21 cellular contexts compared by ENCODE assay signal in the genomic region with DNA sequence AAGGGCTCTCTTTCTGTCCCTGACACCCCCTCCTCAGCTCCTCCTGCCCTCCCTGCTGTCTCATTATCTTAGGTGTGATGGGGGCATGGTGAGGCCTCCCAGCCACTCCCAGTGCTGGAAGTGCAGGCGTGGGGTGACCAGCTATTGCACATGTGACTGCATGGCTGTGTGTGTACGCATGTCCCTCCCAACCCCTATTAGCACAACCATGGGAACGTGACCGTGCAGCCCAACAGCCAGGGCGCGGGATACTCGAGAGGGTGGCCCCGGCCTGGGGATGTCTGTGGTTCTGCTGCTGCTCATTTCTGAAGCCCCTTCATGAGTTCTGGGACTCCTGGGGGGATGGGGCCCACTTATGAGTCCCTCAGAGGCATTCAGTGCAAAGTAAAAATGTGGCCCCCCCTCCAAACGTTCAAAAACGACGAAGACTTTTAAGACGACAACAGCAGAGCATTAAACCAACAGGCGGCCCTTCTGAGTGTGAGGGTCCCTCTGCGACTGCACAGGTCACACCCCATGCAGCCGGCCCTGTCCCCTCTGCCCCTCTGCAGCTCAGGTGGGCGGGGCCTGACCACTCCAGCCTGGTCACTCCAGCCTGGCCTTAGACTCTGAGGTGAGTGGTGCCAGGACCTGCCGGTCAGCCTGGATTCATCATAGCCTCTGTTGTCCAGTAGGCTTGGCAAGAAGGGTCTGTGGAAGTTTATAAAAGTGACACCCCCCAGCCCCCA. TPM values are rescaled to one million over a fixed set of nuclear protein-coding genes. Genes with fewer than 3 reads are reported as not detected.
DNase-seq lines count a peak whose midpoint lies in the region; ATAC-seq and TF ChIP-seq lines count a peak whose summit lies in the region.
"Had no signal": no experiment of that assay in that cellular context is flagged by ENCODE, and none has a peak within 500 bp of the region (broad histone marks: within the 10 kb centered on the region; RNA-seq: fewer than 3 reads in every experiment).

No MANE protein-coding gene starts in this region.

- H3K23ac ChIP-seq in mesendoderm (ENCODE audit: low read length) = no peak overlapping the region

- CTCF ChIA-PET in HEK293 (lab: Yijun Ruan, JAX) = no interaction called here

- H3K4ac ChIP-seq in mesendoderm (ENCODE audit: low read depth, low read length) = no peak overlapping the region

- H3K9ac ChIP-seq in skeletal muscle tissue (ENCODE audit: low read depth in 1 of 3, low read length in 3 of 3) (peak overlapping the region; percentile 79 to 89 (median 84)), mesendoderm (ENCODE audit: low read length) (no peak overlapping the region)

- H3K4me3 ChIP-seq in HEK293 (ENCODE audit: low read depth, low read length) (no peak overlapping the region), coronary artery (no peak overlapping the region), right lobe of liver (no peak overlapping the region), skeletal muscle tissue (ENCODE audit: low read length in 3 of 3) (no peak overlapping the region), mesendoderm (ENCODE audit: low read length) (no peak overlapping the region)
- H3K4me3 ChIP-seq: body of pancreas, left lung had no signal

- POLR2A ChIA-PET in HEK293 (lab: Yijun Ruan, JAX) = no interaction called here

- no peak overlapping the region for H3K18ac ChIP-seq in mesendoderm (ENCODE audit: low read length)

- TF ChIP-seq POLR2A in right lobe of liver (IDR thresholded peaks at IDR 0.05) = no peak

- H3K56ac ChIP-seq in mesendoderm (ENCODE audit: low read length) = no peak overlapping the region

- H3K27me3 ChIP-seq in right lobe of liver (no peaks in the 10 kb centered on the region), skeletal muscle tissue (ENCODE audit: control insufficient read depth in 3 of 3, insufficient read depth in 3 of 3, low read length in 3 of 3) (no peaks in the 10 kb centered on the region), mesendoderm (ENCODE audit: insufficient read depth, low read length, poor library complexity) (no peaks in the 10 kb centered on the region)
- H3K27me3 ChIP-seq: body of pancreas, left lung had no signal

- no peak for DNase-seq in coronary artery (ENCODE audit: low spot score)
- DNase-seq in right lobe of liver = peak; percentile 70 to 80 (median 79)
- DNase-seq in islet precursor cell = no peak
- DNase-seq in mesendoderm = no peak
- DNase-seq in DMS 273 (lab: John Stamatoyannopoulos, UW; ENCODE audit: unreplicated experiment) = no peak
- DNase-seq: activated CD4-positive, alpha-beta T cell treated with anti-CD3 and anti-CD28 coated beads, Interleukin-2, amount 50 U/mL, for 4 hours; activated CD8-positive, alpha-beta memory T cell treated with anti-CD3 and anti-CD28 coated beads, Interleukin-2, amount 50 U/mL, for 4 hours; H7; KBM-7; NCI-H1436 treated with DMSO at 0.1 percent for 48 hours; NCI-H2171; NCI-H69; stimulated activated CD4-positive, alpha-beta T cell treated with anti-CD3 and anti-CD28 coated beads, Interleukin-2, amount 100 ng/mL, for 48 hours; stimulated activated naive CD4-positive, alpha-beta T cell had no signal

- H2BK5ac ChIP-seq in mesendoderm (ENCODE audit: low read length) = no peak overlapping the region

- no peaks in the 10 kb centered on the region for H3K79me1 ChIP-seq in mesendoderm (ENCODE audit: low read length)

- ATAC-seq in right lobe of liver = peak in 3 of 4 donors; percentile 11 to 37 (median 31)
- ATAC-seq in GM18870 (IDR thresholded peaks at IDR 0.05; ENCODE audit: unreplicated experiment) = no peak
- ATAC-seq: body of pancreas, left lung, WTC11 had no signal

- H3K36me3 ChIP-seq in HEK293 (ENCODE audit: control insufficient read depth in 2 of 2, insufficient read depth in 1 of 2, low read length in 2 of 2) = no peaks in the 10 kb centered on the region
- H3K36me3 ChIP-seq in right lobe of liver = no peaks in the 10 kb centered on the region
- H3K36me3 ChIP-seq in skeletal muscle tissue (ENCODE audit: control insufficient read depth in 3 of 3, insufficient read depth in 3 of 3, low read length in 3 of 3) = no peaks in the 10 kb centered on the region
- no peaks in the 10 kb centered on the region for H3K36me3 ChIP-seq in mesendoderm (ENCODE audit: control insufficient read depth, insufficient read depth, low read length)
- H3K36me3 ChIP-seq: left lung had no signal

- 72% methylated on average over 12 of the region's 17 CpGs for WGBS in right lobe of liver (ENCODE audit: insufficient coverage, low coverage, low lambda C conversion rate, missing lambda C conversion rate)
- WGBS in mesendoderm (ENCODE audit: extremely low coverage, insufficient coverage, low lambda C conversion rate) = no CpG with 5 or more reads among the region's 17 CpGs

- H3K9me3 ChIP-seq in HEK293 (ENCODE audit: control insufficient read depth, insufficient read depth, low read depth, low read length) (no peaks in the 10 kb centered on the region), right lobe of liver (no peaks in the 10 kb centered on the region), skeletal muscle tissue (ENCODE audit: control insufficient read depth in 3 of 3, low read length in 3 of 3) (peaks cover 0 to 4% (median 0%) of the 10 kb centered on the region in 3 donors)
- H3K9me3 ChIP-seq: body of pancreas, left lung had no signal

- no peak overlapping the region for H3K4me2 ChIP-seq in mesendoderm (ENCODE audit: low read length)

- TF ChIP-seq CTCF in HEK293 (tag by site-specific recombination; IDR thresholded peaks at IDR 0.05) (no peak), coronary artery (IDR thresholded peaks at IDR 0.05) (no peak), right lobe of liver (IDR thresholded peaks at IDR 0.05) (no peak)

- no peak overlapping the region for H2BK15ac ChIP-seq in mesendoderm (replicated peaks; ENCODE audit: low read depth)

- intact Hi-C loops in right lobe of liver (cut with DNase I) = no loop called here

- H3K27ac ChIP-seq in HEK293 (ENCODE audit: extremely low read depth, low read depth, low read length) = no peak overlapping the region
- peak overlapping the region; percentile 87 to 98 for H3K27ac ChIP-seq in coronary artery
- H3K27ac ChIP-seq in right lobe of liver = peak overlapping the region; percentile 75 to 97 (median 95)
- peak overlapping the region; percentile 98 for H3K27ac ChIP-seq in skeletal muscle tissue (ENCODE audit: low read depth, low read length)
- no peak overlapping the region for H3K27ac ChIP-seq in mesendoderm (ENCODE audit: low read depth, low read length)
- H3K27ac ChIP-seq: C4-2B had no signal

- H3K4me1 ChIP-seq in HEK293 (ENCODE audit: control insufficient read depth, insufficient read depth, low read length) = no peaks in the 10 kb centered on the region
- H3K4me1 ChIP-seq in right lobe of liver = peaks cover 0 to 36% (median 22%) of the 10 kb centered on the region in 4 donors
- peaks cover 61 to 87% (median 81%) of the 10 kb centered on the region in 3 donors for H3K4me1 ChIP-seq in skeletal muscle tissue (ENCODE audit: control insufficient read depth in 3 of 3, insufficient read depth in 3 of 3, low read length in 3 of 3)
- H3K4me1 ChIP-seq in mesendoderm (ENCODE audit: control insufficient read depth, low read depth, low read length) = no peaks in the 10 kb centered on the region

- no peak overlapping the region for H2BK120ac ChIP-seq in mesendoderm (ENCODE audit: low read depth, low read length)

- H2AK5ac ChIP-seq in mesendoderm (ENCODE audit: low read length) = no peak overlapping the region

- H4K8ac ChIP-seq in mesendoderm (ENCODE audit: low read depth, low read length) = no peak overlapping the region

- H4K5ac ChIP-seq in mesendoderm (ENCODE audit: low read length) = no peak overlapping the region

- H3K79me2 ChIP-seq in mesendoderm (ENCODE audit: control insufficient read depth, insufficient read depth, low read length) = no peaks in the 10 kb centered on the region

TF ChIP-seq in HEK293, 187 proteins besides CTCF, POLR2A, EP300 and RAD21:
- TF ChIP-seq ZNF248 (tag by site-specific recombination; IDR thresholded peaks at IDR 0.05) (no peak), KLF9 (tag by site-specific recombination; IDR thresholded peaks at IDR 0.05; ENCODE audit: low read depth) (0 out of 2 replicates have a peak, but pooled peaks have one; percentile 18), SCRT2 (tag by site-specific recombination; IDR thresholded peaks at IDR 0.05) (no peak), ZNF112 (tag by site-specific recombination; IDR thresholded peaks at IDR 0.05) (no peak)

RNA-seq across cellular contexts. Expression of gene RBM38, which starts 51.1 kb away (rescaled TPM):
- total RNA-seq in right lobe of liver (10 to 100 TPM in 3 of 6 experiments, 1 to 10 TPM in 3; 3.9 to 16.9 (median 9.6) TPM), skeletal muscle tissue (60.0 TPM)
- 60.0 TPM for polyA plus RNA-seq in mesendoderm (2013, experiment 1 of 2)
- polyA plus RNA-seq in mesendoderm (2013, experiment 2 of 2) = 60.7 TPM

Comparison
In these comparisons a context has a peak if more than half of its experiments do, and no peak if none do; other contexts are left out.
1. H3K27ac ChIP-seq: peak in coronary artery (2 of 2), right lobe of liver (3 of 3) and skeletal muscle tissue (single experiment); none in HEK293 (single experiment) and mesendoderm (single experiment).
2. DNase-seq: peak in right lobe of liver (3 of 3); none in coronary artery (single experiment), islet precursor cell (single experiment), mesendoderm (single experiment) and DMS 273 (single experiment).